In genomic region chr4:107891299-107891698, GRCh38 we compare ENCODE assay signal across 37 cellular contexts.
"Had no signal": no experiment of that assay in that cellular context is flagged by ENCODE, and none has a peak within 500 bp of the region (broad histone marks: within the 10 kb centered on the region; RNA-seq: fewer than 3 reads in every experiment).

No MANE protein-coding gene starts in this region.

- H3K27ac ChIP-seq: cardiac muscle cell, colonic mucosa, RWPE1, VCaP had no signal

- H3K4me3 ChIP-seq: cardiac muscle cell, colonic mucosa had no signal

- H3K36me3 ChIP-seq: cardiac muscle cell, colonic mucosa had no signal

- H3K4me1 ChIP-seq: colonic mucosa had no signal

- H3K9me3 Mint-ChIP-seq: activated CD4-positive, alpha-beta memory T cell treated with anti-CD3 and anti-CD28 coated beads, Interleukin-2, amount 10 ng/mL, durations not matched to agents 7 days and 5 days; central memory CD8-positive, alpha-beta T cell had no signal

- H3K4me3 Mint-ChIP-seq: activated CD4-positive, alpha-beta memory T cell treated with anti-CD3 and anti-CD28 coated beads, Interleukin-2, amount 10 ng/mL, durations not matched to agents 7 days and 5 days; activated CD8-positive, alpha-beta memory T cell treated with anti-CD3 and anti-CD28 coated beads, Interleukin-2, amount 10 ng/mL, durations not matched to agents 7 days and 5 days; activated naive CD4-positive, alpha-beta T cell treated with anti-CD3 and anti-CD28 coated beads, Interleukin-2, amount 10 ng/mL, durations not matched to agents 7 days and 5 days; activated naive CD8-positive, alpha-beta T cell; activated naive CD8-positive, alpha-beta T cell treated with anti-CD3 and anti-CD28 coated beads, Interleukin-2, amount 50 U/mL, for 24 hours; brain; central memory CD8-positive, alpha-beta T cell had no signal

- H3K36me3 Mint-ChIP-seq: activated naive CD4-positive, alpha-beta T cell treated with anti-CD3 and anti-CD28 coated beads, Interleukin-2, amount 10 ng/mL, durations not matched to agents 7 days and 5 days; brain had no signal

- H3K27me3 Mint-ChIP-seq: activated naive CD4-positive, alpha-beta T cell treated with anti-CD3 and anti-CD28 coated beads, Interleukin-2, amount 10 ng/mL, durations not matched to agents 7 days and 5 days; brain had no signal

- H3K27me3 ChIP-seq: cardiac muscle cell, colonic mucosa had no signal

- DNase-seq: activated CD4-positive, alpha-beta memory T cell treated with anti-CD3 and anti-CD28 coated beads, Interleukin-2, amount 10 ng/mL, durations not matched to agents 7 days and 5 days; activated CD4-positive, alpha-beta T cell treated with anti-CD3 and anti-CD28 coated beads for 1 hour; activated CD4-positive, alpha-beta T cell treated with anti-CD3 and anti-CD28 coated beads for 48 hours; activated CD4-positive, CD25-positive, alpha-beta regulatory T cell; activated CD8-positive, alpha-beta memory T cell treated with anti-CD3 and anti-CD28 coated beads for 24 hours; activated CD8-positive, alpha-beta memory T cell treated with anti-CD3 and anti-CD28 coated beads, Interleukin-2, amount 10 ng/mL, durations not matched to agents 7 days and 5 days; activated CD8-positive, alpha-beta memory T cell treated with anti-CD3 and anti-CD28 coated beads, Interleukin-2, amount 50 U/mL, for 48 hours; activated effector memory CD4-positive, alpha-beta T cell treated with Interleukin-2 at 50 U/mL for 16 hours; activated naive CD4-positive, alpha-beta T cell treated with anti-CD3 and anti-CD28 coated beads, Interleukin-2, amount 10 ng/mL, durations not matched to agents 7 days and 5 days; activated naive CD8-positive, alpha-beta T cell treated with anti-CD3 and anti-CD28 coated beads, Interleukin-2, amount 50 U/mL, for 24 hours; activated T-cell treated with anti-CD3 and anti-CD28 coated beads, Interleukin-2, amount 50 U/mL, for 48 hours; anterior cingulate cortex; colonic mucosa; MM.1S; NCI-H1092 treated with DMSO at 0.1 percent for 48 hours; NCI-H1417; NCI-H146; NCI-H187; NCI-H2029 treated with DMSO at 0.1 percent for 48 hours; NCI-H2107; NCI-H2171; NCI-H510A; NCI-H748 treated with DMSO at 0.1 percent for 48 hours; NK-92 treated with Interleukin-12 subunit alpha and Interleukin-12 subunit beta, amount 100 ng/mL, for 24 hours; PC-3; SIG-M5; SW 1271; T-helper 1 cell; T-helper 2 cell; T-helper 9 cell had no signal

- H3K4me1 Mint-ChIP-seq: activated naive CD4-positive, alpha-beta T cell treated with anti-CD3 and anti-CD28 coated beads, Interleukin-2, amount 10 ng/mL, durations not matched to agents 7 days and 5 days; activated naive CD8-positive, alpha-beta T cell treated with anti-CD3 and anti-CD28 coated beads, Interleukin-2, amount 50 U/mL, for 24 hours; brain; central memory CD8-positive, alpha-beta T cell had no signal

- ATAC-seq: activated CD8-positive, alpha-beta memory T cell treated with anti-CD3 and anti-CD28 coated beads, Interleukin-2, amount 10 ng/mL, durations not matched to agents 7 days and 5 days; activated naive CD8-positive, alpha-beta T cell treated with anti-CD3 and anti-CD28 coated beads, Interleukin-2, amount 50 U/mL, for 24 hours; PC-3; Right ventricle myocardium inferior had no signal

- H3K27ac Mint-ChIP-seq: activated CD4-positive, alpha-beta memory T cell treated with anti-CD3 and anti-CD28 coated beads, Interleukin-2, amount 10 ng/mL, durations not matched to agents 7 days and 5 days; activated CD8-positive, alpha-beta memory T cell treated with anti-CD3 and anti-CD28 coated beads, Interleukin-2, amount 10 ng/mL, durations not matched to agents 7 days and 5 days; activated naive CD4-positive, alpha-beta T cell treated with anti-CD3 and anti-CD28 coated beads, Interleukin-2, amount 10 ng/mL, durations not matched to agents 7 days and 5 days; activated naive CD8-positive, alpha-beta T cell; activated naive CD8-positive, alpha-beta T cell treated with anti-CD3 and anti-CD28 coated beads, Interleukin-2, amount 50 U/mL, for 24 hours; brain had no signal

- H3K9me3 ChIP-seq: colonic mucosa had no signal
